ENCODE assay signal across 1 cellular context in the genomic region with DNA sequence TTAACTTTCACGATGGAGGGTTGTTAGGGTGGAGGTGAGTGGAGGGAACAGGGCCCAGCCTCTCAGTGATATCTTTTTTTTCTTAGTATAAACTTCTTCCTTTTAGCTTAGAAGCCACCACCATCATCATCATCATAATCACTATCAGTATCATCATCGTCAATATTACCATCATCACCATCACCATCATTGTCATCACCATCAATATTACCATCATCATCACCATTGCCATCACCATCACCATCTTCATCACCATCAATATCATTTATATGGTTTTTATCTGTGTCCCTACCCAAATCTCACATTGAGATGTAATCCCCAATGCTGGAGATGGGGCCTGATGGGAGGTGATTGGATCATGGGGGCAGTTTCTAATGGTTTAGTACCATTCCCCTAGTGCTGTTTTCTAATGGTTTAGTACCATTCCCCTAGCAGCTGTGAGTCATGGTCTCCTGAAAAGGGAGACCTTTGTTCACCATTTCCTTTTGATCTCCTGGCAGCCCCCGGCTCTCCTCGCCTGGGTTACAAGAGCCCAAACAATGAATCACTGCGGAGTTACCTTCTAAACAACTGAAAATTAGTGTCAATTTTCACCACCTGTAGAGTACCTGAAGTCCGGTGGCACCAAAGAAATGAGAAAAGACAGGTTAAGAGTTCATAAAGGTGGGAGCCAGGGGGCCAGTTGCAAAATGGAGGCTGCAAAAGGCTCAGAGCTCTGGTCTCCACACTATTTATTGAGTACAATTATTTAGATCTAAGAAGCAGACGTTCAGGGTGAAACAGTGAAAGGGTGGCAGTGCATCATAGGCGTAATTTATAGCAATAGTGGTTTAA.
TF ChIP-seq lines count a peak whose summit lies in the region.

No MANE protein-coding gene starts in this region.

TF ChIP-seq in HepG2, 621 proteins besides CTCF, POLR2A, EP300 and RAD21 (continued from another document and continues in another):
- TF ChIP-seq, protein P1, sequence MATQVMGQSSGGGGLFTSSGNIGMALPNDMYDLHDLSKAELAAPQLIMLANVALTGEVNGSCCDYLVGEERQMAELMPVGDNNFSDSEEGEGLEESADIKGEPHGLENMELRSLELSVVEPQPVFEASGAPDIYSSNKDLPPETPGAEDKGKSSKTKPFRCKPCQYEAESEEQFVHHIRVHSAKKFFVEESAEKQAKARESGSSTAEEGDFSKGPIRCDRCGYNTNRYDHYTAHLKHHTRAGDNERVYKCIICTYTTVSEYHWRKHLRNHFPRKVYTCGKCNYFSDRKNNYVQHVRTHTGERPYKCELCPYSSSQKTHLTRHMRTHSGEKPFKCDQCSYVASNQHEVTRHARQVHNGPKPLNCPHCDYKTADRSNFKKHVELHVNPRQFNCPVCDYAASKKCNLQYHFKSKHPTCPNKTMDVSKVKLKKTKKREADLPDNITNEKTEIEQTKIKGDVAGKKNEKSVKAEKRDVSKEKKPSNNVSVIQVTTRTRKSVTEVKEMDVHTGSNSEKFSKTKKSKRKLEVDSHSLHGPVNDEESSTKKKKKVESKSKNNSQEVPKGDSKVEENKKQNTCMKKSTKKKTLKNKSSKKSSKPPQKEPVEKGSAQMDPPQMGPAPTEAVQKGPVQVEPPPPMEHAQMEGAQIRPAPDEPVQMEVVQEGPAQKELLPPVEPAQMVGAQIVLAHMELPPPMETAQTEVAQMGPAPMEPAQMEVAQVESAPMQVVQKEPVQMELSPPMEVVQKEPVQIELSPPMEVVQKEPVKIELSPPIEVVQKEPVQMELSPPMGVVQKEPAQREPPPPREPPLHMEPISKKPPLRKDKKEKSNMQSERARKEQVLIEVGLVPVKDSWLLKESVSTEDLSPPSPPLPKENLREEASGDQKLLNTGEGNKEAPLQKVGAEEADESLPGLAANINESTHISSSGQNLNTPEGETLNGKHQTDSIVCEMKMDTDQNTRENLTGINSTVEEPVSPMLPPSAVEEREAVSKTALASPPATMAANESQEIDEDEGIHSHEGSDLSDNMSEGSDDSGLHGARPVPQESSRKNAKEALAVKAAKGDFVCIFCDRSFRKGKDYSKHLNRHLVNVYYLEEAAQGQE (IDR thresholded peaks at IDR 0.05; ENCODE audit: borderline replicate concordance in 1 of 2, low read depth in 1 of 2, low read length in 2 of 2), result 0 out of 4 replicates have a peak, but pooled peaks of 1 of the 2 experiments have one; percentile 20
- no peak for TF ChIP-seq KAT7 (CRISPR knock-in tag; IDR thresholded peaks at IDR 0.05; ENCODE audit: borderline replicate concordance)
- no peak for TF ChIP-seq CBX5 (CRISPR knock-in tag; IDR thresholded peaks at IDR 0.05; ENCODE audit: borderline replicate concordance)
- TF ChIP-seq, protein P2, sequence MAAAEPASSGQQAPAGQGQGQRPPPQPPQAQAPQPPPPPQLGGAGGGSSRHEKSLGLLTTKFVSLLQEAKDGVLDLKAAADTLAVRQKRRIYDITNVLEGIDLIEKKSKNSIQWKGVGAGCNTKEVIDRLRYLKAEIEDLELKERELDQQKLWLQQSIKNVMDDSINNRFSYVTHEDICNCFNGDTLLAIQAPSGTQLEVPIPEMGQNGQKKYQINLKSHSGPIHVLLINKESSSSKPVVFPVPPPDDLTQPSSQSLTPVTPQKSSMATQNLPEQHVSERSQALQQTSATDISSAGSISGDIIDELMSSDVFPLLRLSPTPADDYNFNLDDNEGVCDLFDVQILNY (CRISPR knock-in tag; conservative IDR thresholded peaks at IDR 0.05), result no peak
- peak; percentile 45; the same call in 1 of the 2 replicates for TF ChIP-seq RFX1 (IDR thresholded peaks at IDR 0.05)
- no peak for TF ChIP-seq CBX2 (IDR thresholded peaks at IDR 0.05; ENCODE audit: low read depth, low read length)
- TF ChIP-seq CBX2 (CRISPR knock-in tag; IDR thresholded peaks at IDR 0.05; ENCODE audit: low read depth), result no peak
- TF ChIP-seq, protein P3, sequence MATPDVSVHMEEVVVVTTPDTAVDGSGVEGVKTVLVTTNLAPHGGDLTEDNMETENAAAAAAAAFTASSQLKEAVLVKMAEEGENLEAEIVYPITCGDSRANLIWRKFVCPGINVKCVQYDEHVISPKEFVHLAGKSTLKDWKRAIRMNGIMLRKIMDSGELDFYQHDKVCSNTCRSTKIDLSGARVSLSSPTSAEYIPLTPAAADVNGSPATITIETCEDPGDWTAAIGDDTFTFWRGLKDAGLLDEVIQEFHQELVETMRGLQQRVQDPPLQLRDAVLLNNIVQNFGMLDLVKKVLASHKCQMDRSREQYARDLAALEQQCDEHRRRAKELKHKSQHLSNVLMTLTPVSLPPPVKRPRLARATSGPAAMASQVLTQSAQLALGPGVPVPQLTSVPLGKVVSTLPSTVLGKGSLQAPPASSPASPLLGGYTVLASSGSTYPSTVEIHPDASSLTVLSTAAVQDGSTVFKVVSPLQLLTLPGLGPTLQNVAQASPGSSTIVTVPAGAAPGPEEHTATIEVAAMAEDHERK (CRISPR knock-in tag; IDR thresholded peaks at IDR 0.05; ENCODE audit: low read depth), result no peak
- TF ChIP-seq JUND (CRISPR knock-in tag; IDR thresholded peaks at IDR 0.05), result peak; percentile 31; the same call in 1 of the 2 replicates
- TF ChIP-seq TBX2 (CRISPR knock-in tag; IDR thresholded peaks at IDR 0.05; ENCODE audit: borderline replicate concordance), result peak; percentile 53; the same call in 1 of the 2 replicates
- peak; percentile 41; the same call in 1 of the 2 replicates for TF ChIP-seq RBFOX2 (IDR thresholded peaks at IDR 0.05; ENCODE audit: low read depth, low read length)
- TF ChIP-seq TCF12 (IDR thresholded peaks at IDR 0.05), result no peak
- TF ChIP-seq TCF12 (CRISPR knock-in tag; IDR thresholded peaks at IDR 0.05), result 0 out of 2 replicates have a peak, but pooled peaks have one; percentile 25
- TF ChIP-seq ZNF10 (CRISPR knock-in tag; IDR thresholded peaks at IDR 0.05; ENCODE audit: borderline replicate concordance, low read depth), result no peak
- TF ChIP-seq, protein P4, sequence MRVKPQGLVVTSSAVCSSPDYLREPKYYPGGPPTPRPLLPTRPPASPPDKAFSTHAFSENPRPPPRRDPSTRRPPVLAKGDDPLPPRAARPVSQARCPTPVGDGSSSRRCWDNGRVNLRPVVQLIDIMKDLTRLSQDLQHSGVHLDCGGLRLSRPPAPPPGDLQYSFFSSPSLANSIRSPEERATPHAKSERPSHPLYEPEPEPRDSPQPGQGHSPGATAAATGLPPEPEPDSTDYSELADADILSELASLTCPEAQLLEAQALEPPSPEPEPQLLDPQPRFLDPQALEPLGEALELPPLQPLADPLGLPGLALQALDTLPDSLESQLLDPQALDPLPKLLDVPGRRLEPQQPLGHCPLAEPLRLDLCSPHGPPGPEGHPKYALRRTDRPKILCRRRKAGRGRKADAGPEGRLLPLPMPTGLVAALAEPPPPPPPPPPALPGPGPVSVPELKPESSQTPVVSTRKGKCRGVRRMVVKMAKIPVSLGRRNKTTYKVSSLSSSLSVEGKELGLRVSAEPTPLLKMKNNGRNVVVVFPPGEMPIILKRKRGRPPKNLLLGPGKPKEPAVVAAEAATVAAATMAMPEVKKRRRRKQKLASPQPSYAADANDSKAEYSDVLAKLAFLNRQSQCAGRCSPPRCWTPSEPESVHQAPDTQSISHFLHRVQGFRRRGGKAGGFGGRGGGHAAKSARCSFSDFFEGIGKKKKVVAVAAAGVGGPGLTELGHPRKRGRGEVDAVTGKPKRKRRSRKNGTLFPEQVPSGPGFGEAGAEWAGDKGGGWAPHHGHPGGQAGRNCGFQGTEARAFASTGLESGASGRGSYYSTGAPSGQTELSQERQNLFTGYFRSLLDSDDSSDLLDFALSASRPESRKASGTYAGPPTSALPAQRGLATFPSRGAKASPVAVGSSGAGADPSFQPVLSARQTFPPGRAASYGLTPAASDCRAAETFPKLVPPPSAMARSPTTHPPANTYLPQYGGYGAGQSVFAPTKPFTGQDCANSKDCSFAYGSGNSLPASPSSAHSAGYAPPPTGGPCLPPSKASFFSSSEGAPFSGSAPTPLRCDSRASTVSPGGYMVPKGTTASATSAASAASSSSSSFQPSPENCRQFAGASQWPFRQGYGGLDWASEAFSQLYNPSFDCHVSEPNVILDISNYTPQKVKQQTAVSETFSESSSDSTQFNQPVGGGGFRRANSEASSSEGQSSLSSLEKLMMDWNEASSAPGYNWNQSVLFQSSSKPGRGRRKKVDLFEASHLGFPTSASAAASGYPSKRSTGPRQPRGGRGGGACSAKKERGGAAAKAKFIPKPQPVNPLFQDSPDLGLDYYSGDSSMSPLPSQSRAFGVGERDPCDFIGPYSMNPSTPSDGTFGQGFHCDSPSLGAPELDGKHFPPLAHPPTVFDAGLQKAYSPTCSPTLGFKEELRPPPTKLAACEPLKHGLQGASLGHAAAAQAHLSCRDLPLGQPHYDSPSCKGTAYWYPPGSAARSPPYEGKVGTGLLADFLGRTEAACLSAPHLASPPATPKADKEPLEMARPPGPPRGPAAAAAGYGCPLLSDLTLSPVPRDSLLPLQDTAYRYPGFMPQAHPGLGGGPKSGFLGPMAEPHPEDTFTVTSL (CRISPR knock-in tag; IDR thresholded peaks at IDR 0.05; ENCODE audit: borderline replicate concordance), result peak; percentile 87; the same call in 1 of the 2 replicates
- TF ChIP-seq ZFY (CRISPR knock-in tag; IDR thresholded peaks at IDR 0.05), result no peak
- TF ChIP-seq, protein P5, sequence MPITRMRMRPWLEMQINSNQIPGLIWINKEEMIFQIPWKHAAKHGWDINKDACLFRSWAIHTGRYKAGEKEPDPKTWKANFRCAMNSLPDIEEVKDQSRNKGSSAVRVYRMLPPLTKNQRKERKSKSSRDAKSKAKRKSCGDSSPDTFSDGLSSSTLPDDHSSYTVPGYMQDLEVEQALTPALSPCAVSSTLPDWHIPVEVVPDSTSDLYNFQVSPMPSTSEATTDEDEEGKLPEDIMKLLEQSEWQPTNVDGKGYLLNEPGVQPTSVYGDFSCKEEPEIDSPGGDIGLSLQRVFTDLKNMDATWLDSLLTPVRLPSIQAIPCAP (CRISPR knock-in tag; IDR thresholded peaks at IDR 0.05; ENCODE audit: low read depth), result no peak
- TF ChIP-seq, protein P6, sequence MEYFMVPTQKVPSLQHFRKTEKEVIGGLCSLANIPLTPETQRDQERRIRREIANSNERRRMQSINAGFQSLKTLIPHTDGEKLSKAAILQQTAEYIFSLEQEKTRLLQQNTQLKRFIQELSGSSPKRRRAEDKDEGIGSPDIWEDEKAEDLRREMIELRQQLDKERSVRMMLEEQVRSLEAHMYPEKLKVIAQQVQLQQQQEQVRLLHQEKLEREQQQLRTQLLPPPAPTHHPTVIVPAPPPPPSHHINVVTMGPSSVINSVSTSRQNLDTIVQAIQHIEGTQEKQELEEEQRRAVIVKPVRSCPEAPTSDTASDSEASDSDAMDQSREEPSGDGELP (IDR thresholded peaks at IDR 0.05; ENCODE audit: borderline replicate concordance, low read depth), result peak; percentile 68; the same call in 1 of the 2 replicates
- TF ChIP-seq, protein P7, sequence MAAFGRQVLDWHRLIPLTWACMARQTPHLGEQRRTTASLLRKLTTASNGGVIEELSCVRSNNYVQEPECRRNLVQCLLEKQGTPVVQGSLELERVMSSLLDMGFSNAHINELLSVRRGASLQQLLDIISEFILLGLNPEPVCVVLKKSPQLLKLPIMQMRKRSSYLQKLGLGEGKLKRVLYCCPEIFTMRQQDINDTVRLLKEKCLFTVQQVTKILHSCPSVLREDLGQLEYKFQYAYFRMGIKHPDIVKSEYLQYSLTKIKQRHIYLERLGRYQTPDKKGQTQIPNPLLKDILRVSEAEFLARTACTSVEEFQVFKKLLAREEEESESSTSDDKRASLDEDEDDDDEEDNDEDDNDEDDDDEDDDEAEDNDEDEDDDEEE (CRISPR knock-in tag; IDR thresholded peaks at IDR 0.05), result no peak
- peak; percentile 90 for TF ChIP-seq GFI1 (CRISPR knock-in tag; IDR thresholded peaks at IDR 0.05; ENCODE audit: borderline replicate concordance)
- TF ChIP-seq ATM (IDR thresholded peaks at IDR 0.05; ENCODE audit: borderline replicate concordance), result no peak
- TF ChIP-seq, protein P8, sequence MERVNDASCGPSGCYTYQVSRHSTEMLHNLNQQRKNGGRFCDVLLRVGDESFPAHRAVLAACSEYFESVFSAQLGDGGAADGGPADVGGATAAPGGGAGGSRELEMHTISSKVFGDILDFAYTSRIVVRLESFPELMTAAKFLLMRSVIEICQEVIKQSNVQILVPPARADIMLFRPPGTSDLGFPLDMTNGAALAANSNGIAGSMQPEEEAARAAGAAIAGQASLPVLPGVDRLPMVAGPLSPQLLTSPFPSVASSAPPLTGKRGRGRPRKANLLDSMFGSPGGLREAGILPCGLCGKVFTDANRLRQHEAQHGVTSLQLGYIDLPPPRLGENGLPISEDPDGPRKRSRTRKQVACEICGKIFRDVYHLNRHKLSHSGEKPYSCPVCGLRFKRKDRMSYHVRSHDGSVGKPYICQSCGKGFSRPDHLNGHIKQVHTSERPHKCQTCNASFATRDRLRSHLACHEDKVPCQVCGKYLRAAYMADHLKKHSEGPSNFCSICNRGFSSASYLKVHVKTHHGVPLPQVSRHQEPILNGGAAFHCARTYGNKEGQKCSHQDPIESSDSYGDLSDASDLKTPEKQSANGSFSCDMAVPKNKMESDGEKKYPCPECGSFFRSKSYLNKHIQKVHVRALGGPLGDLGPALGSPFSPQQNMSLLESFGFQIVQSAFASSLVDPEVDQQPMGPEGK (CRISPR knock-in tag; IDR thresholded peaks at IDR 0.05), result peak; percentile 43
- TF ChIP-seq, protein P9, sequence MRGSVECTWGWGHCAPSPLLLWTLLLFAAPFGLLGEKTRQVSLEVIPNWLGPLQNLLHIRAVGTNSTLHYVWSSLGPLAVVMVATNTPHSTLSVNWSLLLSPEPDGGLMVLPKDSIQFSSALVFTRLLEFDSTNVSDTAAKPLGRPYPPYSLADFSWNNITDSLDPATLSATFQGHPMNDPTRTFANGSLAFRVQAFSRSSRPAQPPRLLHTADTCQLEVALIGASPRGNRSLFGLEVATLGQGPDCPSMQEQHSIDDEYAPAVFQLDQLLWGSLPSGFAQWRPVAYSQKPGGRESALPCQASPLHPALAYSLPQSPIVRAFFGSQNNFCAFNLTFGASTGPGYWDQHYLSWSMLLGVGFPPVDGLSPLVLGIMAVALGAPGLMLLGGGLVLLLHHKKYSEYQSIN (CRISPR knock-in tag; IDR thresholded peaks at IDR 0.05; ENCODE audit: borderline replicate concordance), result no peak
- peak; percentile 49 for TF ChIP-seq SOX13 (IDR thresholded peaks at IDR 0.05)
- peak in 1 of 2 experiments; percentile 74; a peak in 2 of 4 replicates for TF ChIP-seq SOX13 (CRISPR knock-in tag; conservative IDR thresholded peaks at IDR 0.05 in 1 of 2, IDR thresholded peaks at IDR 0.05 in 1 of 2)
- TF ChIP-seq FOXP1 (IDR thresholded peaks at IDR 0.05), result no peak
- peak; percentile 27; the same call in 1 of the 2 replicates for TF ChIP-seq FOXP1 (CRISPR knock-in tag; IDR thresholded peaks at IDR 0.05)
- TF ChIP-seq MED1 (CRISPR knock-in tag; IDR thresholded peaks at IDR 0.05), result peak; percentile 58
- peak; percentile 88 for TF ChIP-seq ASH2L (IDR thresholded peaks at IDR 0.05; ENCODE audit: insufficient read length, low read depth, low read length)
- no peak for TF ChIP-seq RELA (CRISPR knock-in tag; IDR thresholded peaks at IDR 0.05)
- TF ChIP-seq CHD4 (IDR thresholded peaks at IDR 0.05; ENCODE audit: borderline replicate concordance, low read length), result peak; percentile 79; the same call in 1 of the 2 replicates
- TF ChIP-seq, protein P10, sequence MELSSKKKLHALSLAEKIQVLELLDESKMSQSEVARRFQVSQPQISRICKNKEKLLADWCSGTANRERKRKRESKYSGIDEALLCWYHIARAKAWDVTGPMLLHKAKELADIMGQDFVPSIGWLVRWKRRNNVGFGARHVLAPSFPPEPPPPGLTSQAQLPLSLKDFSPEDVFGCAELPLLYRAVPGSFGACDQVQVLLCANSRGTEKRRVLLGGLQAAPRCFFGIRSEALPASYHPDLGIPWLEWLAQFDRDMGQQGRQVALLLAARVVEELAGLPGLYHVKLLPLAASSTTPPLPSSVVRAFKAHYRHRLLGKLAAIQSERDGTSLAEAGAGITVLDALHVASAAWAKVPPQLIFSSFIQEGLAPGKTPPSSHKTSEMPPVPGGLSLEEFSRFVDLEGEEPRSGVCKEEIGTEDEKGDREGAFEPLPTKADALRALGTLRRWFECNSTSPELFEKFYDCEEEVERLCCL (CRISPR knock-in tag; IDR thresholded peaks at IDR 0.05; ENCODE audit: borderline replicate concordance), result no peak
- TF ChIP-seq FOXO1 (CRISPR knock-in tag; IDR thresholded peaks at IDR 0.05), result peak; percentile 71; the same call in 1 of the 2 replicates
- peak; percentile 31; the same call in 1 of the 2 replicates for TF ChIP-seq SALL2 (CRISPR knock-in tag; IDR thresholded peaks at IDR 0.05)
- peak; percentile 52 for TF ChIP-seq HNF4A (CRISPR knock-in tag; IDR thresholded peaks at IDR 0.05)
